ENCODE assay signal across 12 cellular contexts in genomic region chr4:89737888-89738287, GRCh38.
DNase-seq lines count a peak whose midpoint lies in the region; ATAC-seq, FAIRE-seq and TF ChIP-seq lines count a peak whose summit lies in the region.
"Had no signal": no experiment of that assay in that cellular context is flagged by ENCODE, and none has a peak within 500 bp of the region (broad histone marks: within the 10 kb centered on the region; RNA-seq: fewer than 3 reads in every experiment).

No MANE protein-coding gene starts in this region.

- TF ChIP-seq POLR2A in breast epithelium (IDR thresholded peaks at IDR 0.05), result no peak

- no peak for FAIRE-seq in small intestine (lab: Jason Lieb, UNC)

- CTCF ChIA-PET in MCF 10A (lab: Yijun Ruan, JAX), result interaction anchor here (0.6 to 1.1 kb wide), 6 partner anchors 15 to 131 kb away, joined by 3 to 6 read pairs (median 3); no protein-coding TSS in a partner anchor

- H3K4me3 ChIP-seq in breast epithelium, result no peak overlapping the region
- H3K4me3 ChIP-seq in small intestine (ENCODE audit: low read depth in 1 of 2, low read length in 2 of 2), result no peak overlapping the region

- H3K36me3 Mint-ChIP-seq in MCF 10A (ENCODE audit: insufficient read depth, unreplicated experiment) (peaks cover 14% of the 10 kb centered on the region), immature natural killer cell (no peaks in the 10 kb centered on the region)

- H3K27ac ChIP-seq in breast epithelium (no peak overlapping the region), epithelial cell of prostate (no peak overlapping the region), small intestine (ENCODE audit: low read depth in 1 of 2, low read length in 1 of 2) (no peak overlapping the region)

- WGBS in small intestine, 3 donors, result 15 to 54% (median 48%) methylated on average over 2 of the region's 2 CpGs

- H3K4me1 ChIP-seq in breast epithelium, result no peaks in the 10 kb centered on the region
- H3K4me1 ChIP-seq in small intestine (ENCODE audit: control insufficient read depth in 2 of 2, insufficient read depth in 1 of 2, low read depth in 1 of 2, low read length in 1 of 2), result no peaks in the 10 kb centered on the region

- H3K4me1 Mint-ChIP-seq in MCF 10A (ENCODE audit: insufficient read depth, unreplicated experiment), result peaks cover 7% of the 10 kb centered on the region
- H3K4me1 Mint-ChIP-seq in immature natural killer cell, result no peaks in the 10 kb centered on the region

- ATAC-seq in GM18498 (IDR thresholded peaks at IDR 0.05; ENCODE audit: unreplicated experiment), result no peak
- no peak for ATAC-seq in omental fat pad (ENCODE audit: low FRiP score)

- no peak for TF ChIP-seq CTCF in MCF 10A (IDR thresholded peaks at IDR 0.05; ENCODE audit: unreplicated experiment)
- no peak for TF ChIP-seq CTCF in breast epithelium (IDR thresholded peaks at IDR 0.05)
- no peak for TF ChIP-seq CTCF in omental fat pad (IDR thresholded peaks at IDR 0.05)

- H3K27ac Mint-ChIP-seq in MCF 10A (ENCODE audit: low read depth, unreplicated experiment) (peak overlapping the region; percentile 67), immature natural killer cell (no peak overlapping the region)
- H3K27ac Mint-ChIP-seq: dendritic cell treated with granulocyte-macrophage colony-stimulating factor and Interleukin-4, amounts not matched to agents 40 ng/mL and 50 ng/mL, for 4 days had no signal

- H3K9me3 Mint-ChIP-seq in MCF 10A (ENCODE audit: unreplicated experiment), result no peaks in the 10 kb centered on the region
- H3K9me3 Mint-ChIP-seq in immature natural killer cell, result no peaks in the 10 kb centered on the region

- H3K4me3 Mint-ChIP-seq in MCF 10A (ENCODE audit: unreplicated experiment), result no peak overlapping the region
- H3K4me3 Mint-ChIP-seq in immature natural killer cell, result no peak overlapping the region
- H3K4me3 Mint-ChIP-seq: dendritic cell treated with granulocyte-macrophage colony-stimulating factor and Interleukin-4, amounts not matched to agents 40 ng/mL and 50 ng/mL, for 4 days had no signal

- H3K27me3 Mint-ChIP-seq in MCF 10A (ENCODE audit: insufficient read depth, unreplicated experiment) (no peaks in the 10 kb centered on the region), immature natural killer cell (ENCODE audit: low read depth in 3 of 3) (peaks cover 0 to 2% (median 0%) of the 10 kb centered on the region in 3 donors)
- H3K27me3 Mint-ChIP-seq: dendritic cell treated with granulocyte-macrophage colony-stimulating factor and Interleukin-4, amounts not matched to agents 40 ng/mL and 50 ng/mL, for 4 days had no signal

- H3K27me3 ChIP-seq in breast epithelium, result no peaks in the 10 kb centered on the region
- no peaks in the 10 kb centered on the region for H3K27me3 ChIP-seq in small intestine (ENCODE audit: control insufficient read depth in 2 of 2, insufficient read depth in 2 of 2, low read length in 2 of 2)

- H3K36me3 ChIP-seq in breast epithelium (no peaks in the 10 kb centered on the region), small intestine (ENCODE audit: control insufficient read depth in 2 of 2, insufficient read depth in 2 of 2, low read length in 2 of 2) (no peaks in the 10 kb centered on the region)

- POLR2A ChIA-PET in MCF 10A (lab: Yijun Ruan, JAX), result interaction anchor here (0.7 to 3.7 kb wide), 9 partner anchors 9 to 100 kb away, joined by 3 to 21 read pairs (median 4); no protein-coding TSS in a partner anchor

- DNase-seq in MCF 10A (ENCODE audit: unreplicated experiment) (peak; percentile 73), breast epithelium (ENCODE audit: low spot score in 2 of 2) (no peak), NCI-H446 treated with DMSO at 0.1 percent for 48 hours (lab: John Stamatoyannopoulos, UW) (peak; percentile 91), epithelial cell of prostate (ENCODE audit: low read depth, low spot score) (peak; percentile 10), small intestine (peak; percentile 78), omental fat pad (ENCODE audit: low spot score) (no peak), immature natural killer cell (no peak)
- DNase-seq: activated CD4-positive, alpha-beta T cell treated with anti-CD3 and anti-CD28 coated beads for 4 hours; activated gamma-delta T cell treated with Interleukin-2 at 50 U/mL for 16 hours; NCI-H510A treated with DMSO at 0.1 percent for 48 hours had no signal

- intact Hi-C loops in MCF 10A (cut with micrococcal nuclease) (no loop called here), breast epithelium (cut with DNase I; ENCODE audit: low total_unique reads) (no loop called here)

- H3K9me3 ChIP-seq in breast epithelium (no peaks in the 10 kb centered on the region), small intestine (ENCODE audit: control insufficient read depth, low read depth) (no peaks in the 10 kb centered on the region)

- no TSS peak for BruUV-seq in MCF 10A (replicated peaks; lab: Mats Ljungman, UMichigan)

Comparison
In these comparisons a context has a peak if more than half of its experiments do, and no peak if none do; other contexts are left out.
1. DNase-seq: peak in MCF 10A (single experiment), NCI-H446 treated with DMSO at 0.1 percent for 48 hours (single experiment), epithelial cell of prostate (single experiment) and small intestine (single experiment); none in breast epithelium (0 of 2), omental fat pad (single experiment) and immature natural killer cell (0 of 3).